In genomic region chr7:116354546-116355422, GRCh38 we compare ENCODE assay signal across 1 cellular context.
TF ChIP-seq lines count a peak whose summit lies in the region.

No MANE protein-coding gene starts in this region.

TF ChIP-seq in HEK293, 187 proteins besides CTCF, POLR2A, EP300 and RAD21 (continued from another document):
- TF ChIP-seq ZNF26 (tag by site-specific recombination; IDR thresholded peaks at IDR 0.05) = no peak
- peak; percentile 80 for TF ChIP-seq BCL6B (tag by site-specific recombination; IDR thresholded peaks at IDR 0.05)
- no peak for TF ChIP-seq ZNF768 (tag by site-specific recombination; IDR thresholded peaks at IDR 0.05)
- no peak for TF ChIP-seq ZSCAN4 (tag by site-specific recombination; IDR thresholded peaks at IDR 0.05)
- TF ChIP-seq ZNF747 (tag by site-specific recombination; IDR thresholded peaks at IDR 0.05) = no peak
- TF ChIP-seq ZNF311 (tag by site-specific recombination; IDR thresholded peaks at IDR 0.05; ENCODE audit: borderline replicate concordance) = no peak
- peak; percentile 68 for TF ChIP-seq ZNF341 (tag by site-specific recombination; IDR thresholded peaks at IDR 0.05; ENCODE audit: low read depth)
- no peak for TF ChIP-seq ZNF529 (tag by site-specific recombination; IDR thresholded peaks at IDR 0.05; ENCODE audit: insufficient replicate concordance)
- TF ChIP-seq ZNF2 (tag by site-specific recombination; IDR thresholded peaks at IDR 0.05) = no peak
- no peak for TF ChIP-seq SCRT1 (tag by site-specific recombination; IDR thresholded peaks at IDR 0.05; ENCODE audit: borderline replicate concordance)
- no peak for TF ChIP-seq ZNF280C (tag by site-specific recombination; IDR thresholded peaks at IDR 0.05)
- TF ChIP-seq SCRT2 (tag by site-specific recombination; IDR thresholded peaks at IDR 0.05) = 0 out of 2 replicates have a peak, but pooled peaks have one; percentile 11
- peak; percentile 86 for TF ChIP-seq ZBTB17 (tag by site-specific recombination; IDR thresholded peaks at IDR 0.05)
- no peak for TF ChIP-seq ZNF610 (tag by site-specific recombination; IDR thresholded peaks at IDR 0.05; ENCODE audit: borderline replicate concordance)
- TF ChIP-seq ZBTB20 (tag by site-specific recombination; IDR thresholded peaks at IDR 0.05) = peak; percentile 41; the same call in 1 of the 2 replicates
- TF ChIP-seq ZNF416 (tag by site-specific recombination; IDR thresholded peaks at IDR 0.05) = no peak
- TF ChIP-seq ZXDB (tag by site-specific recombination; IDR thresholded peaks at IDR 0.05) = no peak
- TF ChIP-seq ZNF600 (tag by site-specific recombination; IDR thresholded peaks at IDR 0.05) = peak; percentile 83
- TF ChIP-seq HOXC10 (CRISPR knock-in tag; IDR thresholded peaks at IDR 0.05) = no peak
- peak; percentile 85 for TF ChIP-seq GLIS1 (tag by site-specific recombination; IDR thresholded peaks at IDR 0.05)
- TF ChIP-seq ZNF112 (tag by site-specific recombination; IDR thresholded peaks at IDR 0.05) = no peak
- no peak for TF ChIP-seq GLI2 (tag by site-specific recombination; IDR thresholded peaks at IDR 0.05; ENCODE audit: borderline replicate concordance, low read depth)
- TF ChIP-seq ZFP37 (tag by site-specific recombination; IDR thresholded peaks at IDR 0.05) = 0 out of 2 replicates have a peak, but pooled peaks have one; percentile 18
- TF ChIP-seq TSHZ1 (tag by site-specific recombination; IDR thresholded peaks at IDR 0.05; ENCODE audit: borderline replicate concordance) = no peak
- TF ChIP-seq WT1 (tag by site-specific recombination; IDR thresholded peaks at IDR 0.05) = peak; percentile 95
- TF ChIP-seq OVOL3 (tag by site-specific recombination; IDR thresholded peaks at IDR 0.05) = no peak
- no peak for TF ChIP-seq ZNF223 (tag by site-specific recombination; IDR thresholded peaks at IDR 0.05)
- peak; percentile 80 for TF ChIP-seq PRDM10 (tag by site-specific recombination; IDR thresholded peaks at IDR 0.05)
- TF ChIP-seq PATZ1 (tag by site-specific recombination; IDR thresholded peaks at IDR 0.05) = 0 out of 2 replicates have a peak, but pooled peaks have one; percentile 33
- 0 out of 2 replicates have a peak, but pooled peaks have one; percentile 6 for TF ChIP-seq SP3 (tag by site-specific recombination; IDR thresholded peaks at IDR 0.05)
- TF ChIP-seq SP7 (tag by site-specific recombination; IDR thresholded peaks at IDR 0.05) = peak; percentile 73
- TF ChIP-seq ZNF660 (tag by site-specific recombination; IDR thresholded peaks at IDR 0.05) = peak; percentile 50; the same call in 1 of the 2 replicates
- TF ChIP-seq ZNF76 (tag by site-specific recombination; IDR thresholded peaks at IDR 0.05; ENCODE audit: borderline replicate concordance, low read depth) = no peak
- TF ChIP-seq ZFHX2 (tag by site-specific recombination; conservative IDR thresholded peaks at IDR 0.05) = no peak
- no peak for TF ChIP-seq ZNF239 (tag by site-specific recombination; IDR thresholded peaks at IDR 0.05)
- TF ChIP-seq ZNF354C (tag by site-specific recombination; IDR thresholded peaks at IDR 0.05; ENCODE audit: borderline replicate concordance, low read depth) = no peak
- 0 out of 2 replicates have a peak, but pooled peaks have one; percentile 80 for TF ChIP-seq ZNF302 (tag by site-specific recombination; IDR thresholded peaks at IDR 0.05; ENCODE audit: low read depth)
- no peak for TF ChIP-seq ZNF571 (tag by site-specific recombination; IDR thresholded peaks at IDR 0.05)
- TF ChIP-seq GLI4 (tag by site-specific recombination; IDR thresholded peaks at IDR 0.05) = no peak
- no peak for TF ChIP-seq ZNF37A (tag by site-specific recombination; IDR thresholded peaks at IDR 0.05)
- peak; percentile 69 for TF ChIP-seq ZNF335 (tag by site-specific recombination; conservative IDR thresholded peaks at IDR 0.05)
- TF ChIP-seq PRDM1 (tag by site-specific recombination; IDR thresholded peaks at IDR 0.05) = peak; percentile 87
